Comparison of ENCODE assay signal across 1 cellular context in the genomic region with DNA sequence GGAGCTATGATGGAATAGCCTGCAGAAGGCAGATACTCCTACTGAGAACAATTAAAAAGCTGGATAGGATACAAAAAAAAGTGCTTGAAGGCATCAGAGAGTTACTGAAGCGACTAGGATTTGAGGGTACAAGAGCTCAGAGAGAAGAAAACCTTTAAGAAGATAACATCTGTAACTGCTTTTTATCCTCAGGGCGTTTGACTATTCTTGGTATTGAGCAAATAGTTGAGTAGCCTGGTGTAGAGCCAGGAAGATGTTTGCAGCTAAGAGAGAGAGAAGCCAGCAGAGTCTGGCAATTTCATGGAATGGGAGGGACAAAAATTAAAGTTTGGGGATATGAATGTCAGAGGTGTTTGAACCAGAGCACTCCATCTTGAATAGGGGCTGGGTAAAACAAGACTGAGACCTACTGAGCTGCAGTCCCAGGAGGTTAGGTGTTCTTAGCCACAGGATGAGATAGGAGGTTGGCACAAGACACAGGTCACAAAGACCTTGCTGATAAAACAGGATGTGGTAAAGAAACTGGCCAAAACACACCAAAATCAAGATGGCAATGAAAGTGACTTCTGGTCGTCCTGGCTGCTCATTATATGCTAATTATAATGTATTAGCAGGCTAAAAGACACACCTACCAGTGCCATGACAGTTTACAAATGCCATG.
TF ChIP-seq lines count a peak whose summit lies in the region.

No MANE protein-coding gene starts in this region.

TF ChIP-seq in GM23338, 12 proteins besides CTCF, POLR2A, EP300 and RAD21 (continued from another document):
- no peak for TF ChIP-seq ZNF114 (CRISPR knock-in tag; IDR thresholded peaks at IDR 0.05)
- TF ChIP-seq CREB1 (CRISPR knock-in tag; IDR thresholded peaks at IDR 0.05; ENCODE audit: low read depth), result no peak
